Comparison of ENCODE assay signal across 1 cellular context in the genomic region with DNA sequence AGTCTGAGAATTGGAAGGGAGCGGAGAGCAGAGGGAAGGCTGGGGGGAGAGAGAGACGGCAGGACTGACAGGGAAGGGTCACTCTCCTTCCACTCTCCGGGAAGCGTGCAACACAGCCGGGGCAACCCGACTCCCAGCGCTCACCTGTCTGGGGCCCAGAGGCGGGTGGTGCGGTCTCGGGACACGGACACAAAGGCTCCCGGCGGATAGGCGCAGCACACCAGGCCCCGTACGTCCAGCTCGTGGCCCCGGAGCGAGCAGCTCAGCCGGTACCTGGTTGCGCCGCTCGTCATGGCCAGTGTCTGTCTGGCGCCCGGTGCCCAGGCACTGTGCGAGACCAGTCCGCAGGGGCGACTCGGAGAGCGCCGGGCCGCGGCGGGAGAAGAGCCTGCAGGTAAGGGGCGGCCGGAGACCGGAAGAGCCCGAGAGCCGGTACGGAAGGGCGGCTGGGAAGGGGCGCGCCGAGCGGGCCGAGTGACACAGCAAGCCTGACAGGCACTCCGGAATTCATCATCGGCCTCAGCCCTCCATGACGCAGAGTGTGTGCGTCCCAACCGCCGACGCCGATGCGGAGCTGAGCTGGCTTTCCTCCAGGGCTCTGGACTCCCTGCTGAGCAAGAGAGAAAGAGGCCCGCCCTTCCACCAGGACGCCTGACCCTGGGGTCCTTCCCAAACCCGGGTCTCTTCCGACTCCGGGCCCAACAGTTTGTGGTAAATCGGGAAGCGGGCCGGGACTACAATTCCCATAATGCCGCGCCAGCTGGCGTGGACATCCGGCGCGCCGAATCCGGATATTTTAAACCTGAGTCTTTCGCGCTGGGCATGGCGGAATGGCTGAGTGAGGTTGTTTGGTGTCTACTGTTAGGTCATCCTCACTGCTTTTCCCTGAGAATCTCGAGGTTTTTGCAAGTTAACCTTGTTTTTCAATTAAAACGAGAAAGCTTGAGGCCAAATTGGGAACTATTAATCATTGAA.
TF ChIP-seq lines count a peak whose summit lies in the region.

A gene (minus strand): TSS at position 490 of the 975 bp plus-strand sequence. CDS start 197 bp downstream, at position 293.

TF ChIP-seq in HepG2, 621 proteins besides CTCF, POLR2A, EP300 and RAD21 (continues in another document):
- TF ChIP-seq, protein P1, sequence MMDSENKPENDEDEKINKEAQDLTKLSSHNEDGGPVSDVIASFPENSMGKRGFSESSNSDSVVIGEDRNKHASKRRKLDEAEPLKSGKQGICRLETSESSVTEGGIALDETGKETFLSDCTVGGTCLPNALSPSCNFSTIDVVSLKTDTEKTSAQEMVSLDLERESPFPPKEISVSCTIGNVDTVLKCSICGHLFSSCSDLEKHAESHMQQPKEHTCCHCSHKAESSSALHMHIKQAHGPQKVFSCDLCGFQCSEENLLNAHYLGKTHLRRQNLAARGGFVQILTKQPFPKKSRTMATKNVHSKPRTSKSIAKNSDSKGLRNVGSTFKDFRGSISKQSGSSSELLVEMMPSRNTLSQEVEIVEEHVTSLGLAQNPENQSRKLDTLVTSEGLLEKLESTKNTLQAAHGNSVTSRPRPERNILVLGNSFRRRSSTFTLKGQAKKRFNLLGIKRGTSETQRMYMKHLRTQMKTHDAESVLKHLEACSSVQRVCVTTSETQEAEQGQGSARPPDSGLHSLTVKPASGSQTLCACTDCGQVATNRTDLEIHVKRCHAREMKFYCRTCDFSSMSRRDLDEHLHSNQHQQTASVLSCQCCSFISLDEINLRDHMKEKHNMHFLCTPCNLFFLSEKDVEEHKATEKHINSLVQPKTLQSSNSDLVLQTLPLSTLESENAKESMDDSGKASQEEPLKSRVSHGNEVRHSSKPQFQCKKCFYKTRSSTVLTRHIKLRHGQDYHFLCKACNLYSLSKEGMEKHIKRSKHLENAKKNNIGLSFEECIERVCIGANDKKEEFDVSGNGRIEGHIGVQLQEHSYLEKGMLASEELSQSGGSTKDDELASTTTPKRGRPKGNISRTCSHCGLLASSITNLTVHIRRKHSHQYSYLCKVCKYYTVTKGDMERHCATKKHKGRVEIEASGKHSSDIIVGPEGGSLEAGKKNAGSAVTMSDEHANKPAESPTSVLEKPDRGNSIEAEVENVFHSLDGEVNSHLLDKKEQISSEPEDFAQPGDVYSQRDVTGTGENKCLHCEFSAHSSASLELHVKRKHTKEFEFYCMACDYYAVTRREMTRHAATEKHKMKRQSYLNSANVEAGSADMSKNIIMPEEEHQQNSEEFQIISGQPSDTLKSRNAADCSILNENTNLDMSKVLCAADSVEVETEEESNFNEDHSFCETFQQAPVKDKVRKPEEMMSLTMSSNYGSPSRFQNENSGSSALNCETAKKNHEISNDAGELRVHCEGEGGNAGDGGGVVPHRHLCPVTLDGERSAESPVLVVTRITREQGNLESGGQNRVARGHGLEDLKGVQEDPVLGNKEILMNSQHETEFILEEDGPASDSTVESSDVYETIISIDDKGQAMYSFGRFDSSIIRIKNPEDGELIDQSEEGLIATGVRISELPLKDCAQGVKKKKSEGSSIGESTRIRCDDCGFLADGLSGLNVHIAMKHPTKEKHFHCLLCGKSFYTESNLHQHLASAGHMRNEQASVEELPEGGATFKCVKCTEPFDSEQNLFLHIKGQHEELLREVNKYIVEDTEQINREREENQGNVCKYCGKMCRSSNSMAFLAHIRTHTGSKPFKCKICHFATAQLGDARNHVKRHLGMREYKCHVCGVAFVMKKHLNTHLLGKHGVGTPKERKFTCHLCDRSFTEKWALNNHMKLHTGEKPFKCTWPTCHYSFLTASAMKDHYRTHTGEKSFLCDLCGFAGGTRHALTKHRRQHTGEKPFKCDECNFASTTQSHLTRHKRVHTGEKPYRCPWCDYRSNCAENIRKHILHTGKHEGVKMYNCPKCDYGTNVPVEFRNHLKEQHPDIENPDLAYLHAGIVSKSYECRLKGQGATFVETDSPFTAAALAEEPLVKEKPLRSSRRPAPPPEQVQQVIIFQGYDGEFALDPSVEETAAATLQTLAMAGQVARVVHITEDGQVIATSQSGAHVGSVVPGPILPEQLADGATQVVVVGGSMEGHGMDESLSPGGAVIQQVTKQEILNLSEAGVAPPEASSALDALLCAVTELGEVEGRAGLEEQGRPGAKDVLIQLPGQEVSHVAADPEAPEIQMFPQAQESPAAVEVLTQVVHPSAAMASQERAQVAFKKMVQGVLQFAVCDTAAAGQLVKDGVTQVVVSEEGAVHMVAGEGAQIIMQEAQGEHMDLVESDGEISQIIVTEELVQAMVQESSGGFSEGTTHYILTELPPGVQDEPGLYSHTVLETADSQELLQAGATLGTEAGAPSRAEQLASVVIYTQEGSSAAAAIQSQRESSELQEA (CRISPR knock-in tag; IDR thresholded peaks at IDR 0.05; ENCODE audit: not compliant biosample characterization) = no peak
- TF ChIP-seq TEAD2 (CRISPR knock-in tag; IDR thresholded peaks at IDR 0.05) (no peak), SMARCE1 (IDR thresholded peaks at IDR 0.05; ENCODE audit: borderline replicate concordance) (no peak), SCMH1 (CRISPR knock-in tag; IDR thresholded peaks at IDR 0.05; ENCODE audit: borderline replicate concordance) (no peak), MBNL3 (CRISPR knock-in tag; conservative IDR thresholded peaks at IDR 0.05) (no peak), ZBTB1 (CRISPR knock-in tag; IDR thresholded peaks at IDR 0.05; ENCODE audit: borderline replicate concordance) (no peak), CHD2 (IDR thresholded peaks at IDR 0.05; ENCODE audit: low read depth, low read length) (0 out of 2 replicates have a peak, but pooled peaks have one; percentile 48), ZNF629 (CRISPR knock-in tag; conservative IDR thresholded peaks at IDR 0.05) (no peak), PHB2 (IDR thresholded peaks at IDR 0.05; ENCODE audit: partially characterized antibody) (no peak), NBN (conservative IDR thresholded peaks at IDR 0.05) (no peak), ZNF12 (CRISPR knock-in tag; IDR thresholded peaks at IDR 0.05) (peak; percentile 58; the same call in 1 of the 2 replicates), SMAD9 (CRISPR knock-in tag; IDR thresholded peaks at IDR 0.05) (no peak), HOXA7 (CRISPR knock-in tag; IDR thresholded peaks at IDR 0.05) (no peak), KDM6A (CRISPR knock-in tag; IDR thresholded peaks at IDR 0.05; ENCODE audit: low read depth) (no peak), AGO2 (optimal IDR thresholded peaks at IDR 0.05; ENCODE audit: low read depth, low read length) (peak; percentile 76), ZMAT3 (CRISPR knock-in tag; conservative IDR thresholded peaks at IDR 0.05) (peak; percentile 89), SETDB1 (CRISPR knock-in tag; IDR thresholded peaks at IDR 0.05; ENCODE audit: borderline replicate concordance) (no peak), ZBTB42 (CRISPR knock-in tag; IDR thresholded peaks at IDR 0.05) (peak; percentile 60; the same call in 1 of the 2 replicates), ZNF619 (CRISPR knock-in tag; IDR thresholded peaks at IDR 0.05) (no peak), ZNF230 (CRISPR knock-in tag; IDR thresholded peaks at IDR 0.05) (no peak), ZFYVE20 (CRISPR knock-in tag; IDR thresholded peaks at IDR 0.05; ENCODE audit: borderline replicate concordance, low read depth) (no peak)
- TF ChIP-seq, protein P2, sequence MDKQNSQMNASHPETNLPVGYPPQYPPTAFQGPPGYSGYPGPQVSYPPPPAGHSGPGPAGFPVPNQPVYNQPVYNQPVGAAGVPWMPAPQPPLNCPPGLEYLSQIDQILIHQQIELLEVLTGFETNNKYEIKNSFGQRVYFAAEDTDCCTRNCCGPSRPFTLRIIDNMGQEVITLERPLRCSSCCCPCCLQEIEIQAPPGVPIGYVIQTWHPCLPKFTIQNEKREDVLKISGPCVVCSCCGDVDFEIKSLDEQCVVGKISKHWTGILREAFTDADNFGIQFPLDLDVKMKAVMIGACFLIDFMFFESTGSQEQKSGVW (CRISPR knock-in tag; IDR thresholded peaks at IDR 0.05; ENCODE audit: borderline replicate concordance) = no peak
- TF ChIP-seq, protein P3, sequence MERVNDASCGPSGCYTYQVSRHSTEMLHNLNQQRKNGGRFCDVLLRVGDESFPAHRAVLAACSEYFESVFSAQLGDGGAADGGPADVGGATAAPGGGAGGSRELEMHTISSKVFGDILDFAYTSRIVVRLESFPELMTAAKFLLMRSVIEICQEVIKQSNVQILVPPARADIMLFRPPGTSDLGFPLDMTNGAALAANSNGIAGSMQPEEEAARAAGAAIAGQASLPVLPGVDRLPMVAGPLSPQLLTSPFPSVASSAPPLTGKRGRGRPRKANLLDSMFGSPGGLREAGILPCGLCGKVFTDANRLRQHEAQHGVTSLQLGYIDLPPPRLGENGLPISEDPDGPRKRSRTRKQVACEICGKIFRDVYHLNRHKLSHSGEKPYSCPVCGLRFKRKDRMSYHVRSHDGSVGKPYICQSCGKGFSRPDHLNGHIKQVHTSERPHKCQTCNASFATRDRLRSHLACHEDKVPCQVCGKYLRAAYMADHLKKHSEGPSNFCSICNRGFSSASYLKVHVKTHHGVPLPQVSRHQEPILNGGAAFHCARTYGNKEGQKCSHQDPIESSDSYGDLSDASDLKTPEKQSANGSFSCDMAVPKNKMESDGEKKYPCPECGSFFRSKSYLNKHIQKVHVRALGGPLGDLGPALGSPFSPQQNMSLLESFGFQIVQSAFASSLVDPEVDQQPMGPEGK (CRISPR knock-in tag; IDR thresholded peaks at IDR 0.05) = no peak
- TF ChIP-seq, protein P4, sequence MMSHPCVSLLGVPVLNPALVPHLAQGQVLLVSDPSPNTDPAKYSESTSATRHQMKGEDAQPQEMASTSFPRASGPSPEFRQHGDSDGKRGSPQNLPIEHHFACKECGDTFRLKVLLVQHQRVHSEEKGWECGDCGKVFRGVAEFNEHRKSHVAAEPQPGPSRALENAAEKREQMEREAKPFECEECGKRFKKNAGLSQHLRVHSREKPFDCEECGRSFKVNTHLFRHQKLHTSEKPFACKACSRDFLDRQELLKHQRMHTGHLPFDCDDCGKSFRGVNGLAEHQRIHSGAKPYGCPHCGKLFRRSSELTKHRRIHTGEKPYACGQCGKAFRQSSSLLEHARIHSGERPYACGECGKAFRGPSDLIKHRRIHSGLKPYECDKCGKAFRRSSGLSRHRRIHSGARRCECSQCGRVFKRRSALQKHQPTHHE (CRISPR knock-in tag; IDR thresholded peaks at IDR 0.05; ENCODE audit: borderline replicate concordance) = no peak; the same call in 1 of the 2 replicates
- TF ChIP-seq, protein P5, sequence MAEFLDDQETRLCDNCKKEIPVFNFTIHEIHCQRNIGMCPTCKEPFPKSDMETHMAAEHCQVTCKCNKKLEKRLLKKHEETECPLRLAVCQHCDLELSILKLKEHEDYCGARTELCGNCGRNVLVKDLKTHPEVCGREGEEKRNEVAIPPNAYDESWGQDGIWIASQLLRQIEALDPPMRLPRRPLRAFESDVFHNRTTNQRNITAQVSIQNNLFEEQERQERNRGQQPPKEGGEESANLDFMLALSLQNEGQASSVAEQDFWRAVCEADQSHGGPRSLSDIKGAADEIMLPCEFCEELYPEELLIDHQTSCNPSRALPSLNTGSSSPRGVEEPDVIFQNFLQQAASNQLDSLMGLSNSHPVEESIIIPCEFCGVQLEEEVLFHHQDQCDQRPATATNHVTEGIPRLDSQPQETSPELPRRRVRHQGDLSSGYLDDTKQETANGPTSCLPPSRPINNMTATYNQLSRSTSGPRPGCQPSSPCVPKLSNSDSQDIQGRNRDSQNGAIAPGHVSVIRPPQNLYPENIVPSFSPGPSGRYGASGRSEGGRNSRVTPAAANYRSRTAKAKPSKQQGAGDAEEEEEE (CRISPR knock-in tag; IDR thresholded peaks at IDR 0.05; ENCODE audit: borderline replicate concordance) = no peak
- TF ChIP-seq, protein P6, sequence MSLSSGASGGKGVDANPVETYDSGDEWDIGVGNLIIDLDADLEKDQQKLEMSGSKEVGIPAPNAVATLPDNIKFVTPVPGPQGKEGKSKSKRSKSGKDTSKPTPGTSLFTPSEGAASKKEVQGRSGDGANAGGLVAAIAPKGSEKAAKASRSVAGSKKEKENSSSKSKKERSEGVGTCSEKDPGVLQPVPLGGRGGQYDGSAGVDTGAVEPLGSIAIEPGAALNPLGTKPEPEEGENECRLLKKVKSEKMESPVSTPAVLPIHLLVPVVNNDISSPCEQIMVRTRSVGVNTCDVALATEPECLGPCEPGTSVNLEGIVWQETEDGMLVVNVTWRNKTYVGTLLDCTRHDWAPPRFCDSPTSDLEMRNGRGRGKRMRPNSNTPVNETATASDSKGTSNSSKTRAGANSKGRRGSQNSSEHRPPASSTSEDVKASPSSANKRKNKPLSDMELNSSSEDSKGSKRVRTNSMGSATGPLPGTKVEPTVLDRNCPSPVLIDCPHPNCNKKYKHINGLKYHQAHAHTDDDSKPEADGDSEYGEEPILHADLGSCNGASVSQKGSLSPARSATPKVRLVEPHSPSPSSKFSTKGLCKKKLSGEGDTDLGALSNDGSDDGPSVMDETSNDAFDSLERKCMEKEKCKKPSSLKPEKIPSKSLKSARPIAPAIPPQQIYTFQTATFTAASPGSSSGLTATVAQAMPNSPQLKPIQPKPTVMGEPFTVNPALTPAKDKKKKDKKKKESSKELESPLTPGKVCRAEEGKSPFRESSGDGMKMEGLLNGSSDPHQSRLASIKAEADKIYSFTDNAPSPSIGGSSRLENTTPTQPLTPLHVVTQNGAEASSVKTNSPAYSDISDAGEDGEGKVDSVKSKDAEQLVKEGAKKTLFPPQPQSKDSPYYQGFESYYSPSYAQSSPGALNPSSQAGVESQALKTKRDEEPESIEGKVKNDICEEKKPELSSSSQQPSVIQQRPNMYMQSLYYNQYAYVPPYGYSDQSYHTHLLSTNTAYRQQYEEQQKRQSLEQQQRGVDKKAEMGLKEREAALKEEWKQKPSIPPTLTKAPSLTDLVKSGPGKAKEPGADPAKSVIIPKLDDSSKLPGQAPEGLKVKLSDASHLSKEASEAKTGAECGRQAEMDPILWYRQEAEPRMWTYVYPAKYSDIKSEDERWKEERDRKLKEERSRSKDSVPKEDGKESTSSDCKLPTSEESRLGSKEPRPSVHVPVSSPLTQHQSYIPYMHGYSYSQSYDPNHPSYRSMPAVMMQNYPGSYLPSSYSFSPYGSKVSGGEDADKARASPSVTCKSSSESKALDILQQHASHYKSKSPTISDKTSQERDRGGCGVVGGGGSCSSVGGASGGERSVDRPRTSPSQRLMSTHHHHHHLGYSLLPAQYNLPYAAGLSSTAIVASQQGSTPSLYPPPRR (CRISPR knock-in tag; IDR thresholded peaks at IDR 0.05; ENCODE audit: borderline replicate concordance) = 0 out of 2 replicates have a peak, but pooled peaks have one; percentile 27
- TF ChIP-seq, protein P7, sequence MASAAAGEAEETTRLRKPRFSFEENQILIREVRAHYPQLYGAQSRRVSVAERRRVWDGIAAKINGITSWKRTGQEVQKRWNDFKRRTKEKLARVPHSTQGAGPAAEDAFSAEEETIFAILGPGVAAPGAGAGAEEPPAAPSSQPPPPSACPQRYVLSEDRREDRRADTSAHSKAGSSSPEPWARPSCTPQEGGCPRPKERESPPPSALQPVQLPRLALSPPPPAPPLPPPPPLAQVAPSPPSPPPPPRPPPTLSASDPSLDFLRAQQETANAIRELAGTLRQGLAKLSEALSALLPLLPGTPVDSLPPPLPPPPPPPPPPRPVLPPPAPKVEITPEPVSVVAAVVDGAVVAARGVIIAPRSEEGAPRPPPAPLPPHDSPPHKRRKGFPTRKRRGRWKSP (CRISPR knock-in tag; IDR thresholded peaks at IDR 0.05) = no peak
